8 cellular contexts compared by ENCODE assay signal in the genomic region with DNA sequence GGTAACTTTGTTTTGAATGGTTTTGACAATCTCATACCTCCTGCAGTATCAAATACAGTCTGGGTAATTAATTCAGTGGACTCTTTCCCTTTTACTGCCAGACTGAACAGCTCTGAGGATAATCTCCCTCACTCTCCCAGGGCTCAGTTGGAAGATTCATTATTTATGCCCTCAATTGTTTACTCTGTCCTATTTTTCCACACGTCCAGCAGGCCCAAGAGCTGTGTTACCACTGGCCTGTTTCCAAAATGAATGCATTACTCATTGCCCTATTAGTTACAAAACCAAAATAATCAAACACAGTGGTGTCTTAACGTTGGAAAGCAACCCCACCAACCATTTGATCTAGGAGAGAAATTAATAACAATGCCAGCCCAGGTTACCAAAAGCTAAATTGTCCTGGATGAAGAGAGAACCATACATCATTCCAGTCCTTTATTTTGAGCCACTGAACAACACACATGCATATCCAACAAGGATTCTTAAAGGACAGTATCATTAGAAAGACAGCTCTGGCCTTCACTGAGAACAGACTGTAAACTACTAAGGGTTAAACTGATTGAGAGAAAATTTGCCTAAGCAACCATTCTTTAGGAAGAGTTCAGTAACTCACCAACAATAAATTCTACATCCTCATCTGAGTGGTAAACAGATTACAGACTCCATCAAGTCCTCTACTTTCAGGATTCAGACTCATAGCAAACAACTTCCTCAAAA.
DNase-seq lines count a peak whose midpoint lies in the region; ATAC-seq and TF ChIP-seq lines count a peak whose summit lies in the region.

No MANE protein-coding gene starts in this region.

- TF ChIP-seq CTCF in coronary artery (IDR thresholded peaks at IDR 0.05), result no peak

- peaks cover 9% of the 10 kb centered on the region for H3K36me3 ChIP-seq in effector memory CD4-positive, alpha-beta T cell (ENCODE audit: control insufficient read depth, insufficient read depth, low read length)

- H3K4me3 ChIP-seq in coronary artery, result peak overlapping the region; percentile 49
- H3K4me3 ChIP-seq in effector memory CD4-positive, alpha-beta T cell (ENCODE audit: insufficient read depth, low read depth, low read length, poor library complexity, severe bottlenecking), result no peak overlapping the region

- ATAC-seq in HG03039 (IDR thresholded peaks at IDR 0.05; ENCODE audit: unreplicated experiment), result no peak

- H3K9me3 ChIP-seq in effector memory CD4-positive, alpha-beta T cell (ENCODE audit: control insufficient read depth, low read length), result no peaks in the 10 kb centered on the region

- peak overlapping the region; percentile 70 to 87 for H3K27ac ChIP-seq in coronary artery
- H3K27ac ChIP-seq in effector memory CD4-positive, alpha-beta T cell (ENCODE audit: insufficient read depth, low read length, poor library complexity, severe bottlenecking), result no peak overlapping the region

- no peaks in the 10 kb centered on the region for H3K27me3 ChIP-seq in effector memory CD4-positive, alpha-beta T cell (replicated peaks; ENCODE audit: control insufficient read depth, insufficient read depth, low read length, poor library complexity, severe bottlenecking)

- H3K4me1 ChIP-seq in effector memory CD4-positive, alpha-beta T cell (ENCODE audit: control insufficient read depth, insufficient read depth, low read length, poor library complexity, severe bottlenecking), result no peaks in the 10 kb centered on the region

- peak; percentile 46 for DNase-seq in SIG-M5 treated with dmso at 0.1 percent for 504 hours (lab: John Stamatoyannopoulos, UW; ENCODE audit: unreplicated experiment)
- no peak for DNase-seq in SIG-M5 (lab: John Stamatoyannopoulos, UW)
- DNase-seq in NCI-H774 (lab: John Stamatoyannopoulos, UW), result peak; percentile 85
- no peak for DNase-seq in coronary artery (ENCODE audit: low spot score)
- DNase-seq in midbrain (lab: John Stamatoyannopoulos, UW), result peak; percentile 37
- DNase-seq in stimulated activated CD4-positive, alpha-beta T cell treated with anti-CD3 and anti-CD28 coated beads, Interleukin-1b, Interleukin-23, amount 100 ng/mL, for 48 hours, result no peak
- DNase-seq in effector memory CD4-positive, alpha-beta T cell, result no peak

Comparison
In these comparisons a context has a peak if more than half of its experiments do, and no peak if none do; other contexts are left out.
1. DNase-seq: peak in SIG-M5 treated with dmso at 0.1 percent for 504 hours (single experiment), NCI-H774 (single experiment) and midbrain (single experiment); none in SIG-M5 (single experiment), coronary artery (single experiment), stimulated activated CD4-positive, alpha-beta T cell treated with anti-CD3 and anti-CD28 coated beads, Interleukin-1b, Interleukin-23, amount 100 ng/mL, for 48 hours (single experiment) and effector memory CD4-positive, alpha-beta T cell (0 of 3).